In genomic region chr7:17526621-17527020, GRCh38 we compare ENCODE assay signal across 25 cellular contexts.
A peak's percentile ranks its signal among the peaks of the same experiment; 100 is the strongest.
DNase-seq lines count a peak whose midpoint lies in the region; ATAC-seq and TF ChIP-seq lines count a peak whose summit lies in the region.
"Had no signal": no experiment of that assay in that cellular context is flagged by ENCODE, and none has a peak within 500 bp of the region (broad histone marks: within the 10 kb centered on the region; RNA-seq: fewer than 3 reads in every experiment).

No MANE protein-coding gene starts in this region.

- BruUV-seq in MCF 10A (replicated peaks; lab: Mats Ljungman, UMichigan) (no TSS peak), mammary epithelial cell (replicated peaks; lab: Mats Ljungman, UMichigan) (no TSS peak)

- peaks cover 7% of the 10 kb centered on the region for H3K9me3 Mint-ChIP-seq in MCF 10A (ENCODE audit: unreplicated experiment)
- H3K9me3 Mint-ChIP-seq: CD8-positive, alpha-beta T cell; GM23338 had no signal

- H3K4me3 Mint-ChIP-seq in MCF 10A (ENCODE audit: unreplicated experiment), result no peak overlapping the region
- H3K4me3 Mint-ChIP-seq: CD8-positive, alpha-beta T cell; GM23338 had no signal

- H3K4me1 ChIP-seq in breast epithelium, result no peaks in the 10 kb centered on the region
- peaks cover 24% of the 10 kb centered on the region for H3K4me1 ChIP-seq in mammary epithelial cell (ENCODE audit: insufficient read depth, low read length)
- peaks cover 0 to 3% of the 10 kb centered on the region in 2 donors for H3K4me1 ChIP-seq in aorta (ENCODE audit: control insufficient read depth in 1 of 2, insufficient read depth in 2 of 2, low read length in 2 of 2)
- H3K4me1 ChIP-seq: HAP-1, SJCRH30 had no signal

- no peaks in the 10 kb centered on the region for H3K36me3 Mint-ChIP-seq in MCF 10A (ENCODE audit: insufficient read depth, unreplicated experiment)
- H3K36me3 Mint-ChIP-seq: CD8-positive, alpha-beta T cell had no signal

- no peaks in the 10 kb centered on the region for H3K27me3 Mint-ChIP-seq in MCF 10A (ENCODE audit: insufficient read depth, unreplicated experiment)

- in situ Hi-C loops in mammary epithelial cell (cut with MboI; ENCODE audit: low sequenced_read_pairs in 2 of 2), result no loop called here

- H4K20me1 ChIP-seq in mammary epithelial cell (ENCODE audit: insufficient read depth, low read length), result no peaks in the 10 kb centered on the region

- H3K4me1 Mint-ChIP-seq in MCF 10A (ENCODE audit: insufficient read depth, unreplicated experiment), result peaks cover 46% of the 10 kb centered on the region

- H2AFZ ChIP-seq in mammary epithelial cell (ENCODE audit: low read depth, low read length), result no peak overlapping the region
- H2AFZ ChIP-seq: GM23338 had no signal

- TF ChIP-seq POLR2A in breast epithelium (IDR thresholded peaks at IDR 0.05), result no peak

- no peaks in the 10 kb centered on the region for H3K36me3 ChIP-seq in breast epithelium
- no peaks in the 10 kb centered on the region for H3K36me3 ChIP-seq in mammary epithelial cell (ENCODE audit: insufficient read depth, low read length)
- H3K36me3 ChIP-seq in aorta (ENCODE audit: control insufficient read depth in 1 of 2, insufficient read depth in 2 of 2, low read length in 1 of 2), result no peaks in the 10 kb centered on the region
- H3K36me3 ChIP-seq: HAP-1, SJCRH30 had no signal

- H3K4me3 ChIP-seq in breast epithelium, result no peak overlapping the region
- no peak overlapping the region for H3K4me3 ChIP-seq in mammary epithelial cell (replicated peaks in 1 of 3; ENCODE audit: insufficient read depth in 1 of 3, low read depth in 2 of 3, low read length in 3 of 3)
- no peak overlapping the region for H3K4me3 ChIP-seq in fibroblast of the aortic adventitia (ENCODE audit: low read depth, low read length)
- no peak overlapping the region for H3K4me3 ChIP-seq in aorta (ENCODE audit: low read length in 2 of 2)
- no peak overlapping the region for H3K4me3 ChIP-seq in coronary artery
- H3K4me3 ChIP-seq: GM23338, HAP-1, K562, SJCRH30 had no signal

- H3K27me3 ChIP-seq in breast epithelium (no peaks in the 10 kb centered on the region), mammary epithelial cell (ENCODE audit: insufficient read depth, low read length) (no peaks in the 10 kb centered on the region), aorta (ENCODE audit: control insufficient read depth in 1 of 2, insufficient read depth in 2 of 2, low read length in 1 of 2) (no peaks in the 10 kb centered on the region)
- H3K27me3 ChIP-seq: SJCRH30 had no signal

- CTCF ChIA-PET in MCF 10A (lab: Yijun Ruan, JAX), result interaction anchor here (0.8 to 1.4 kb wide), 4 partner anchors 114 to 544 kb away, joined by 3 to 7 read pairs (median 4); no protein-coding TSS in a partner anchor
- CTCF ChIA-PET in mammary epithelial cell (lab: Charles Lee; ENCODE audit: low non-redundant PET), result no interaction called here

- peak overlapping the region; percentile 36 for H3K27ac Mint-ChIP-seq in MCF 10A (ENCODE audit: low read depth, unreplicated experiment)
- H3K27ac Mint-ChIP-seq: CD8-positive, alpha-beta T cell; GM23338 had no signal

- no peak for ATAC-seq in aorta (ENCODE audit: low FRiP score)
- ATAC-seq: CD8-positive, alpha-beta T cell; GM23338; K562; Panc1 had no signal

- no peak for TF ChIP-seq CTCF in MCF 10A (IDR thresholded peaks at IDR 0.05; ENCODE audit: unreplicated experiment)
- TF ChIP-seq CTCF in breast epithelium (IDR thresholded peaks at IDR 0.05), result no peak
- no peak for TF ChIP-seq CTCF in mammary epithelial cell (conservative IDR thresholded peaks at IDR 0.05 in 1 of 2, IDR thresholded peaks at IDR 0.05 in 1 of 2; ENCODE audit: extremely low read depth in 1 of 2, insufficient read depth in 1 of 2, low read depth in 1 of 2, low read length in 2 of 2)
- TF ChIP-seq CTCF in fibroblast of the aortic adventitia (IDR thresholded peaks at IDR 0.05; ENCODE audit: insufficient read depth, low read length), result no peak
- TF ChIP-seq CTCF in coronary artery (IDR thresholded peaks at IDR 0.05), result no peak

- H3K4me2 ChIP-seq in mammary epithelial cell (ENCODE audit: insufficient read depth, low read depth, low read length), result no peak overlapping the region
- H3K4me2 ChIP-seq: GM23338 had no signal

- DNase-seq in MCF 10A (ENCODE audit: unreplicated experiment) (no peak), breast epithelium (ENCODE audit: low spot score in 2 of 2) (no peak), mammary epithelial cell (peak; percentile 23), fibroblast of the aortic adventitia (ENCODE audit: low read depth) (peak; percentile 34), aorta (no peak), UCSD-AML1 (lab: John Stamatoyannopoulos, UW; ENCODE audit: unreplicated experiment) (no peak), coronary artery (ENCODE audit: low spot score) (no peak), germinal center (ENCODE audit: low spot score) (no peak)
- DNase-seq: AML-193; C1 segment of cervical spinal cord; CD8-positive, alpha-beta T cell; GDM1; NCI-H1092 treated with DMSO at 0.1 percent for 48 hours; NCI-H1436 treated with DMSO at 0.1 percent for 48 hours; NCI-H1930; NCI-H226; NCI-H510A treated with DMSO at 0.1 percent for 48 hours; NCI-H748 treated with DMSO at 0.1 percent for 48 hours; NK-92 treated with Interleukin-12 subunit alpha and Interleukin-12 subunit beta, amount 100 ng/mL, for 24 hours; SJCRH30 had no signal

- H3K27ac ChIP-seq in breast epithelium (no peak overlapping the region), mammary epithelial cell (ENCODE audit: insufficient read depth, low read depth, low read length) (no peak overlapping the region), aorta (ENCODE audit: low read depth in 1 of 2, low read length in 2 of 2) (no peak overlapping the region), coronary artery (no peak overlapping the region)
- H3K27ac ChIP-seq: 22Rv1, SJCRH30 had no signal

- dilution Hi-C loops in mammary epithelial cell (cut with HindIII; ENCODE audit: low sequenced_read_pairs), result no loop called here

- H3K79me2 ChIP-seq in mammary epithelial cell (ENCODE audit: insufficient read depth, low read length), result no peaks in the 10 kb centered on the region

- H3K9ac ChIP-seq in mammary epithelial cell (ENCODE audit: insufficient read depth, low read length), result no peak overlapping the region

- H3K9me3 ChIP-seq in breast epithelium (no peaks in the 10 kb centered on the region), mammary epithelial cell (replicated peaks; ENCODE audit: insufficient read depth, low read length) (no peaks in the 10 kb centered on the region), aorta (ENCODE audit: control insufficient read depth, low read length) (no peaks in the 10 kb centered on the region)
- H3K9me3 ChIP-seq: HAP-1, SJCRH30 had no signal

- POLR2A ChIA-PET in MCF 10A (lab: Yijun Ruan, JAX), result interaction anchor here (3.2 kb wide), 1 partner anchor 221 kb away, joined by 20 read pairs; no protein-coding TSS in a partner anchor

- intact Hi-C loops in MCF 10A (cut with micrococcal nuclease) (no loop called here), breast epithelium (cut with DNase I; ENCODE audit: low total_unique reads) (no loop called here), mammary epithelial cell (cut with micrococcal nuclease) (no loop called here), aorta (cut with DNase I) (loop anchor here in 1 of 2 donors (10.0 kb wide), 2 partner anchors 152 to 542 kb away; no protein-coding TSS in a partner anchor)

Comparison
In these comparisons a context has a peak if more than half of its experiments do, and no peak if none do; other contexts are left out.
1. DNase-seq: peak in mammary epithelial cell (single experiment) and fibroblast of the aortic adventitia (single experiment); none in MCF 10A (single experiment), breast epithelium (0 of 2), aorta (0 of 2), UCSD-AML1 (single experiment), coronary artery (single experiment) and germinal center (single experiment).